ENCODE assay signal across 1 cellular context in the genomic region with DNA sequence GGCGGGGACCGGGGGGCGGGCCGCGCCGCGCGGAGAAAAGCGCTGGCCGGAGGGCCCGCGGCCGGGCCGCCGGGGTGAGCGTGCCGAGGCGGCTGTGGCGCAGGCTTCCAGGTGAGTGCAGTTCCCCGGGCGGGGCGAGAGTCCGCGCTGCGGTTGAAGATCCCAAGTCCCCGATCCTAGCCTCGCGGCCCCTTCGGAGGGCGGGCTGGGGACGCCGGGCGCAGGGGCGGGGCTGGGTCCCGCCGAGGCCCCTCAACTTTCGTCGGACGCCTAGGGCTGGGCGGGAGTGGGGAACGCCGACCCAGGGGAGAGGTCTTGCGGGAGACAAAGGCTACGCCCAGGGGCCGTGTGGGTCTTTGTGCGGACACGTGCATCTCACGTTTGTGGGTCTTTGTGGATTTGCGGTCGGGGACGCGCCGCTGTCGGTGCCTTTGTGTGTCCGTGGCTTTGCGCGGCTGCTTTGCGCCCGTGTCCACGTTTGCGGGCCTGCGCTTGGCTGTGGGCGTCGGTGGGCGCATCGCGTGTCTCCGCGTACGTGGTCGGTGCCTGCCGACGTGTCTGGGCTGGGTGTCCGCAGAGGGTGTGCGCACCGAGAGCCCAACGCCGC.
A peak's percentile ranks its signal among the peaks of the same experiment; 100 is the strongest.
TF ChIP-seq lines count a peak whose summit lies in the region.

A gene with protein sequence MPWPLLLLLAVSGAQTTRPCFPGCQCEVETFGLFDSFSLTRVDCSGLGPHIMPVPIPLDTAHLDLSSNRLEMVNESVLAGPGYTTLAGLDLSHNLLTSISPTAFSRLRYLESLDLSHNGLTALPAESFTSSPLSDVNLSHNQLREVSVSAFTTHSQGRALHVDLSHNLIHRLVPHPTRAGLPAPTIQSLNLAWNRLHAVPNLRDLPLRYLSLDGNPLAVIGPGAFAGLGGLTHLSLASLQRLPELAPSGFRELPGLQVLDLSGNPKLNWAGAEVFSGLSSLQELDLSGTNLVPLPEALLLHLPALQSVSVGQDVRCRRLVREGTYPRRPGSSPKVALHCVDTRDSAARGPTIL (plus strand): TSS at position 63 of the 607 bp plus-strand sequence. CDS start 12,261 bp downstream, outside the sequence.

TF ChIP-seq in HepG2, 621 proteins besides CTCF, POLR2A, EP300 and RAD21 (continued from another document and continues in another):
- TF ChIP-seq, protein P1, sequence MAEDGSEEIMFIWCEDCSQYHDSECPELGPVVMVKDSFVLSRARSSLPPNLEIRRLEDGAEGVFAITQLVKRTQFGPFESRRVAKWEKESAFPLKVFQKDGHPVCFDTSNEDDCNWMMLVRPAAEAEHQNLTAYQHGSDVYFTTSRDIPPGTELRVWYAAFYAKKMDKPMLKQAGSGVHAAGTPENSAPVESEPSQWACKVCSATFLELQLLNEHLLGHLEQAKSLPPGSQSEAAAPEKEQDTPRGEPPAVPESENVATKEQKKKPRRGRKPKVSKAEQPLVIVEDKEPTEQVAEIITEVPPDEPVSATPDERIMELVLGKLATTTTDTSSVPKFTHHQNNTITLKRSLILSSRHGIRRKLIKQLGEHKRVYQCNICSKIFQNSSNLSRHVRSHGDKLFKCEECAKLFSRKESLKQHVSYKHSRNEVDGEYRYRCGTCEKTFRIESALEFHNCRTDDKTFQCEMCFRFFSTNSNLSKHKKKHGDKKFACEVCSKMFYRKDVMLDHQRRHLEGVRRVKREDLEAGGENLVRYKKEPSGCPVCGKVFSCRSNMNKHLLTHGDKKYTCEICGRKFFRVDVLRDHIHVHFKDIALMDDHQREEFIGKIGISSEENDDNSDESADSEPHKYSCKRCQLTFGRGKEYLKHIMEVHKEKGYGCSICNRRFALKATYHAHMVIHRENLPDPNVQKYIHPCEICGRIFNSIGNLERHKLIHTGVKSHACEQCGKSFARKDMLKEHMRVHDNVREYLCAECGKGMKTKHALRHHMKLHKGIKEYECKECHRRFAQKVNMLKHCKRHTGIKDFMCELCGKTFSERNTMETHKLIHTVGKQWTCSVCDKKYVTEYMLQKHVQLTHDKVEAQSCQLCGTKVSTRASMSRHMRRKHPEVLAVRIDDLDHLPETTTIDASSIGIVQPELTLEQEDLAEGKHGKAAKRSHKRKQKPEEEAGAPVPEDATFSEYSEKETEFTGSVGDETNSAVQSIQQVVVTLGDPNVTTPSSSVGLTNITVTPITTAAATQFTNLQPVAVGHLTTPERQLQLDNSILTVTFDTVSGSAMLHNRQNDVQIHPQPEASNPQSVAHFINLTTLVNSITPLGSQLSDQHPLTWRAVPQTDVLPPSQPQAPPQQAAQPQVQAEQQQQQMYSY (CRISPR knock-in tag; IDR thresholded peaks at IDR 0.05), result no peak
- no peak for TF ChIP-seq ISX (CRISPR knock-in tag; conservative IDR thresholded peaks at IDR 0.05)
- no peak for TF ChIP-seq TCF12 (IDR thresholded peaks at IDR 0.05)
- no peak; the same call in 1 of the 2 replicates for TF ChIP-seq TCF12 (CRISPR knock-in tag; IDR thresholded peaks at IDR 0.05)
- TF ChIP-seq ZNF556 (CRISPR knock-in tag; IDR thresholded peaks at IDR 0.05; ENCODE audit: borderline replicate concordance), result 0 out of 2 replicates have a peak, but pooled peaks have one; percentile 11
- TF ChIP-seq GZF1 (CRISPR knock-in tag; IDR thresholded peaks at IDR 0.05), result no peak
- TF ChIP-seq KDM6A (CRISPR knock-in tag; IDR thresholded peaks at IDR 0.05; ENCODE audit: low read depth), result no peak
- TF ChIP-seq, protein P2, sequence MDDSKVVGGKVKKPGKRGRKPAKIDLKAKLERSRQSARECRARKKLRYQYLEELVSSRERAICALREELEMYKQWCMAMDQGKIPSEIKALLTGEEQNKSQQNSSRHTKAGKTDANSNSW (CRISPR knock-in tag; IDR thresholded peaks at IDR 0.05; ENCODE audit: borderline replicate concordance), result no peak
- 0 out of 2 replicates have a peak, but pooled peaks have one; percentile 66 for TF ChIP-seq ZNF878 (CRISPR knock-in tag; IDR thresholded peaks at IDR 0.05)
- TF ChIP-seq TBL1XR1 (IDR thresholded peaks at IDR 0.05; ENCODE audit: borderline replicate concordance, low read length, partially characterized antibody), result no peak
- TF ChIP-seq ZZZ3 (CRISPR knock-in tag; IDR thresholded peaks at IDR 0.05; ENCODE audit: borderline replicate concordance), result no peak
- TF ChIP-seq ZIK1 (CRISPR knock-in tag; IDR thresholded peaks at IDR 0.05; ENCODE audit: borderline replicate concordance, low read depth), result peak; percentile 50
- no peak for TF ChIP-seq ZNF329 (CRISPR knock-in tag; IDR thresholded peaks at IDR 0.05; ENCODE audit: low read depth)
- TF ChIP-seq CENPT (CRISPR knock-in tag; IDR thresholded peaks at IDR 0.05; ENCODE audit: low read depth), result no peak
- TF ChIP-seq ZNF451 (CRISPR knock-in tag; IDR thresholded peaks at IDR 0.05), result no peak
- no peak; the same call in 1 of the 2 replicates for TF ChIP-seq ZNF558 (CRISPR knock-in tag; IDR thresholded peaks at IDR 0.05; ENCODE audit: borderline replicate concordance)
- 0 out of 2 replicates have a peak, but pooled peaks have one; percentile 15 for TF ChIP-seq ESRRA (CRISPR knock-in tag; IDR thresholded peaks at IDR 0.05; ENCODE audit: low read depth)
- TF ChIP-seq ELF4 (CRISPR knock-in tag; IDR thresholded peaks at IDR 0.05; ENCODE audit: borderline replicate concordance), result no peak
- TF ChIP-seq, protein P3, sequence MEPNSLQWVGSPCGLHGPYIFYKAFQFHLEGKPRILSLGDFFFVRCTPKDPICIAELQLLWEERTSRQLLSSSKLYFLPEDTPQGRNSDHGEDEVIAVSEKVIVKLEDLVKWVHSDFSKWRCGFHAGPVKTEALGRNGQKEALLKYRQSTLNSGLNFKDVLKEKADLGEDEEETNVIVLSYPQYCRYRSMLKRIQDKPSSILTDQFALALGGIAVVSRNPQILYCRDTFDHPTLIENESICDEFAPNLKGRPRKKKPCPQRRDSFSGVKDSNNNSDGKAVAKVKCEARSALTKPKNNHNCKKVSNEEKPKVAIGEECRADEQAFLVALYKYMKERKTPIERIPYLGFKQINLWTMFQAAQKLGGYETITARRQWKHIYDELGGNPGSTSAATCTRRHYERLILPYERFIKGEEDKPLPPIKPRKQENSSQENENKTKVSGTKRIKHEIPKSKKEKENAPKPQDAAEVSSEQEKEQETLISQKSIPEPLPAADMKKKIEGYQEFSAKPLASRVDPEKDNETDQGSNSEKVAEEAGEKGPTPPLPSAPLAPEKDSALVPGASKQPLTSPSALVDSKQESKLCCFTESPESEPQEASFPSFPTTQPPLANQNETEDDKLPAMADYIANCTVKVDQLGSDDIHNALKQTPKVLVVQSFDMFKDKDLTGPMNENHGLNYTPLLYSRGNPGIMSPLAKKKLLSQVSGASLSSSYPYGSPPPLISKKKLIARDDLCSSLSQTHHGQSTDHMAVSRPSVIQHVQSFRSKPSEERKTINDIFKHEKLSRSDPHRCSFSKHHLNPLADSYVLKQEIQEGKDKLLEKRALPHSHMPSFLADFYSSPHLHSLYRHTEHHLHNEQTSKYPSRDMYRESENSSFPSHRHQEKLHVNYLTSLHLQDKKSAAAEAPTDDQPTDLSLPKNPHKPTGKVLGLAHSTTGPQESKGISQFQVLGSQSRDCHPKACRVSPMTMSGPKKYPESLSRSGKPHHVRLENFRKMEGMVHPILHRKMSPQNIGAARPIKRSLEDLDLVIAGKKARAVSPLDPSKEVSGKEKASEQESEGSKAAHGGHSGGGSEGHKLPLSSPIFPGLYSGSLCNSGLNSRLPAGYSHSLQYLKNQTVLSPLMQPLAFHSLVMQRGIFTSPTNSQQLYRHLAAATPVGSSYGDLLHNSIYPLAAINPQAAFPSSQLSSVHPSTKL (CRISPR knock-in tag; IDR thresholded peaks at IDR 0.05), result no peak
- TF ChIP-seq, protein P4, sequence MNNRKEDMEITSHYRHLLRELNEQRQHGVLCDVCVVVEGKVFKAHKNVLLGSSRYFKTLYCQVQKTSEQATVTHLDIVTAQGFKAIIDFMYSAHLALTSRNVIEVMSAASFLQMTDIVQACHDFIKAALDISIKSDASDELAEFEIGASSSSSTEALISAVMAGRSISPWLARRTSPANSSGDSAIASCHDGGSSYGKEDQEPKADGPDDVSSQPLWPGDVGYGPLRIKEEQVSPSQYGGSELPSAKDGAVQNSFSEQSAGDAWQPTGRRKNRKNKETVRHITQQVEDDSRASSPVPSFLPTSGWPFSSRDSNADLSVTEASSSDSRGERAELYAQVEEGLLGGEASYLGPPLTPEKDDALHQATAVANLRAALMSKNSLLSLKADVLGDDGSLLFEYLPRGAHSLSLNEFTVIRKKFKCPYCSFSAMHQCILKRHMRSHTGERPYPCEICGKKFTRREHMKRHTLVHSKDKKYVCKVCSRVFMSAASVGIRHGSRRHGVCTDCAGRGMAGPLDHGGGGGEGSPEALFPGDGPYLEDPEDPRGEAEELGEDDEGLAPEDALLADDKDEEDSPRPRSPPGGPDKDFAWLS (CRISPR knock-in tag; IDR thresholded peaks at IDR 0.05; ENCODE audit: borderline replicate concordance), result no peak
- no peak for TF ChIP-seq MTA3 (CRISPR knock-in tag; IDR thresholded peaks at IDR 0.05)
- TF ChIP-seq, protein P5, sequence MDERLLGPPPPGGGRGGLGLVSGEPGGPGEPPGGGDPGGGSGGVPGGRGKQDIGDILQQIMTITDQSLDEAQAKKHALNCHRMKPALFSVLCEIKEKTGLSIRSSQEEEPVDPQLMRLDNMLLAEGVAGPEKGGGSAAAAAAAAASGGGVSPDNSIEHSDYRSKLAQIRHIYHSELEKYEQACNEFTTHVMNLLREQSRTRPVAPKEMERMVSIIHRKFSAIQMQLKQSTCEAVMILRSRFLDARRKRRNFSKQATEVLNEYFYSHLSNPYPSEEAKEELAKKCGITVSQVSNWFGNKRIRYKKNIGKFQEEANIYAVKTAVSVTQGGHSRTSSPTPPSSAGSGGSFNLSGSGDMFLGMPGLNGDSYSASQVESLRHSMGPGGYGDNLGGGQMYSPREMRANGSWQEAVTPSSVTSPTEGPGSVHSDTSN (CRISPR knock-in tag; IDR thresholded peaks at IDR 0.05), result no peak
- no peak for TF ChIP-seq NFYC (CRISPR knock-in tag; IDR thresholded peaks at IDR 0.05)
- no peak for TF ChIP-seq ZNF703 (CRISPR knock-in tag; IDR thresholded peaks at IDR 0.05; ENCODE audit: borderline replicate concordance)
- 0 out of 2 replicates have a peak, but pooled peaks have one; percentile 33 for TF ChIP-seq HNF4A (CRISPR knock-in tag; IDR thresholded peaks at IDR 0.05)
- TF ChIP-seq ZNF234 (CRISPR knock-in tag; conservative IDR thresholded peaks at IDR 0.05), result peak; percentile 77; the same call in 1 of the 2 replicates
- no peak for TF ChIP-seq JUNB (CRISPR knock-in tag; IDR thresholded peaks at IDR 0.05; ENCODE audit: borderline replicate concordance)
- no peak for TF ChIP-seq TARDBP (CRISPR knock-in tag; IDR thresholded peaks at IDR 0.05)
- no peak; the same call in 1 of the 2 replicates for TF ChIP-seq ZMYM4 (CRISPR knock-in tag; IDR thresholded peaks at IDR 0.05)
- TF ChIP-seq ZNF20 (CRISPR knock-in tag; IDR thresholded peaks at IDR 0.05), result peak; percentile 89
- TF ChIP-seq FOXO1 (CRISPR knock-in tag; IDR thresholded peaks at IDR 0.05), result no peak
- TF ChIP-seq DPF2 (CRISPR knock-in tag; IDR thresholded peaks at IDR 0.05; ENCODE audit: borderline replicate concordance, low read depth), result no peak
- TF ChIP-seq ZNF432 (CRISPR knock-in tag; IDR thresholded peaks at IDR 0.05; ENCODE audit: borderline replicate concordance), result no peak
- TF ChIP-seq ZNF773 (CRISPR knock-in tag; IDR thresholded peaks at IDR 0.05; ENCODE audit: borderline replicate concordance), result no peak
- no peak for TF ChIP-seq NFYB (CRISPR knock-in tag; IDR thresholded peaks at IDR 0.05)
- TF ChIP-seq, protein P6, sequence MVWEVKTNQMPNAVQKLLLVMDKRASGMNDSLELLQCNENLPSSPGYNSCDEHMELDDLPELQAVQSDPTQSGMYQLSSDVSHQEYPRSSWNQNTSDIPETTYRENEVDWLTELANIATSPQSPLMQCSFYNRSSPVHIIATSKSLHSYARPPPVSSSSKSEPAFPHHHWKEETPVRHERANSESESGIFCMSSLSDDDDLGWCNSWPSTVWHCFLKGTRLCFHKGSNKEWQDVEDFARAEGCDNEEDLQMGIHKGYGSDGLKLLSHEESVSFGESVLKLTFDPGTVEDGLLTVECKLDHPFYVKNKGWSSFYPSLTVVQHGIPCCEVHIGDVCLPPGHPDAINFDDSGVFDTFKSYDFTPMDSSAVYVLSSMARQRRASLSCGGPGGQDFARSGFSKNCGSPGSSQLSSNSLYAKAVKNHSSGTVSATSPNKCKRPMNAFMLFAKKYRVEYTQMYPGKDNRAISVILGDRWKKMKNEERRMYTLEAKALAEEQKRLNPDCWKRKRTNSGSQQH (CRISPR knock-in tag; IDR thresholded peaks at IDR 0.05; ENCODE audit: low read depth), result no peak; the same call in 1 of the 2 replicates
- no peak for TF ChIP-seq GFI1 (CRISPR knock-in tag; IDR thresholded peaks at IDR 0.05; ENCODE audit: borderline replicate concordance)
- no peak for TF ChIP-seq FOXJ3 (CRISPR knock-in tag; IDR thresholded peaks at IDR 0.05; ENCODE audit: borderline replicate concordance)
- TF ChIP-seq ATM (IDR thresholded peaks at IDR 0.05; ENCODE audit: borderline replicate concordance), result no peak
- no peak for TF ChIP-seq ZNF331 (CRISPR knock-in tag; IDR thresholded peaks at IDR 0.05)
- TF ChIP-seq NFKBIZ (CRISPR knock-in tag; IDR thresholded peaks at IDR 0.05), result no peak
- peak; percentile 2; the same call in 1 of the 2 replicates for TF ChIP-seq NCOA2 (CRISPR knock-in tag; IDR thresholded peaks at IDR 0.05)
- TF ChIP-seq CCDC6 (CRISPR knock-in tag; IDR thresholded peaks at IDR 0.05), result no peak
- TF ChIP-seq, protein P7, sequence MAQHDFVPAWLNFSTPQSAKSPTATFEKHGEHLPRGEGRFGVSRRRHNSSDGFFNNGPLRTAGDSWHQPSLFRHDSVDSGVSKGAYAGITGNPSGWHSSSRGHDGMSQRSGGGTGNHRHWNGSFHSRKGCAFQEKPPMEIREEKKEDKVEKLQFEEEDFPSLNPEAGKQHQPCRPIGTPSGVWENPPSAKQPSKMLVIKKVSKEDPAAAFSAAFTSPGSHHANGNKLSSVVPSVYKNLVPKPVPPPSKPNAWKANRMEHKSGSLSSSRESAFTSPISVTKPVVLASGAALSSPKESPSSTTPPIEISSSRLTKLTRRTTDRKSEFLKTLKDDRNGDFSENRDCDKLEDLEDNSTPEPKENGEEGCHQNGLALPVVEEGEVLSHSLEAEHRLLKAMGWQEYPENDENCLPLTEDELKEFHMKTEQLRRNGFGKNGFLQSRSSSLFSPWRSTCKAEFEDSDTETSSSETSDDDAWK (CRISPR knock-in tag; IDR thresholded peaks at IDR 0.05), result no peak
- TF ChIP-seq, protein P8, sequence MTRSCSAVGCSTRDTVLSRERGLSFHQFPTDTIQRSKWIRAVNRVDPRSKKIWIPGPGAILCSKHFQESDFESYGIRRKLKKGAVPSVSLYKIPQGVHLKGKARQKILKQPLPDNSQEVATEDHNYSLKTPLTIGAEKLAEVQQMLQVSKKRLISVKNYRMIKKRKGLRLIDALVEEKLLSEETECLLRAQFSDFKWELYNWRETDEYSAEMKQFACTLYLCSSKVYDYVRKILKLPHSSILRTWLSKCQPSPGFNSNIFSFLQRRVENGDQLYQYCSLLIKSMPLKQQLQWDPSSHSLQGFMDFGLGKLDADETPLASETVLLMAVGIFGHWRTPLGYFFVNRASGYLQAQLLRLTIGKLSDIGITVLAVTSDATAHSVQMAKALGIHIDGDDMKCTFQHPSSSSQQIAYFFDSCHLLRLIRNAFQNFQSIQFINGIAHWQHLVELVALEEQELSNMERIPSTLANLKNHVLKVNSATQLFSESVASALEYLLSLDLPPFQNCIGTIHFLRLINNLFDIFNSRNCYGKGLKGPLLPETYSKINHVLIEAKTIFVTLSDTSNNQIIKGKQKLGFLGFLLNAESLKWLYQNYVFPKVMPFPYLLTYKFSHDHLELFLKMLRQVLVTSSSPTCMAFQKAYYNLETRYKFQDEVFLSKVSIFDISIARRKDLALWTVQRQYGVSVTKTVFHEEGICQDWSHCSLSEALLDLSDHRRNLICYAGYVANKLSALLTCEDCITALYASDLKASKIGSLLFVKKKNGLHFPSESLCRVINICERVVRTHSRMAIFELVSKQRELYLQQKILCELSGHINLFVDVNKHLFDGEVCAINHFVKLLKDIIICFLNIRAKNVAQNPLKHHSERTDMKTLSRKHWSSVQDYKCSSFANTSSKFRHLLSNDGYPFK (CRISPR knock-in tag; IDR thresholded peaks at IDR 0.05; ENCODE audit: borderline replicate concordance), result no peak
